Comparison of ENCODE assay signal across 20 cellular contexts in the genomic region with DNA sequence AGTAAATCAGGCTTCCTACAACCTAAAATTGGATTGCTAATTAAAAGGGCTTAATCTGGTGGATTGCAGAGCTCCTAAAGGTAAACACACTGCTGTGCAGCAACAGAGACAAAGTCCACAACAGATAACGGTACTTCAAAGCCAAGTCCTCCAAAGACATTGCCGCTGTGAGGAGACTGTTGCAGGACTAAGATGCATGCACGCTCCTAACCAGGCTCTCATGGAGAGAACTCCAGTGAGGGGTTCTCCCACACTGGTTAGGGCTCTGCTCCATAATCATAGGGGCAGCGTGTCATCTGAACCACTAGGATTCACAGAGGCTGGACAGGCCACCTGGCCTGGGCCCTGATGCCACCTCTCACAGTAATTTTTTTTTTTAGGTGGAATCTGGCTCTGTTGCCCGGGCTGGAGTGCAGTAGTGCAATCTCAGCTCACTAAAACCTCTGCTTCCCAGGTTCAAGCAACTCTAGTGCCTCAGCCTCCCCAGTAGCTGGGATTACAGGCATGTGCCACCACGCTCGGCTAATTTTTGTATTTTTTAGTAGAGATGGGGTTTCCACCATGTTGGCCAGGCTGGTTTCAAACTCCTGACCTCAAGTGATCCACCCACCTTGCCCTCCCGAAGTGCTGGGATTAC. TPM values are rescaled to one million over a fixed set of nuclear protein-coding genes. Genes with fewer than 3 reads are reported as not detected.
DNase-seq lines count a peak whose midpoint lies in the region; ATAC-seq, FAIRE-seq and TF ChIP-seq lines count a peak whose summit lies in the region.
"Had no signal": no experiment of that assay in that cellular context is flagged by ENCODE, and none has a peak within 500 bp of the region (broad histone marks: within the 10 kb centered on the region; RNA-seq: fewer than 3 reads in every experiment).

No MANE protein-coding gene starts in this region.

- H3K4me3 ChIP-seq in BLaER1 treated with 17β-estradiol and CSF1 and Interleukin-3, amounts not matched to agents 10 nM and 100 nM = no peak overlapping the region

- no peak overlapping the region for H3K4me3 Mint-ChIP-seq in T-helper 17 cell
- H3K4me3 Mint-ChIP-seq in neural crest cell = no peak overlapping the region
- H3K4me3 Mint-ChIP-seq: CD8-positive, alpha-beta memory T cell; H9; HFFc6 had no signal

- DNase-seq in T-helper 17 cell (no peak), left lobe of liver (ENCODE audit: low spot score) (peak; percentile 78), neural crest cell (ENCODE audit: low read depth, low spot score) (no peak), RCC 7860 (ENCODE audit: low spot score) (no peak)
- no peak for DNase-seq in activated CD4-positive, alpha-beta T cell treated with anti-CD3 and anti-CD28 coated beads for 48 hours
- DNase-seq: 8988T; C1 segment of cervical spinal cord; CD8-positive, alpha-beta memory T cell; H9; HFFc6; KBM-7; MM.1S; NCI-H1048; NCI-H1417 treated with DMSO at 0.1 percent for 48 hours; NCI-H187 treated with DMSO at 0.1 percent for 48 hours; NCI-H69 had no signal

- peak overlapping the region; percentile 43 for H3K27ac Mint-ChIP-seq in T-helper 17 cell
- H3K27ac Mint-ChIP-seq in neural crest cell (ENCODE audit: unreplicated experiment) = peak overlapping the region; percentile 27
- H3K27ac Mint-ChIP-seq: HFFc6 had no signal

- no peak for TF ChIP-seq CTCF in neural crest cell (conservative IDR thresholded peaks at IDR 0.05)

- no peaks in the 10 kb centered on the region for H3K9me3 Mint-ChIP-seq in neural crest cell
- H3K9me3 Mint-ChIP-seq: CD8-positive, alpha-beta memory T cell; H9; HFFc6 had no signal

- H3K27me3 Mint-ChIP-seq in T-helper 17 cell (no peaks in the 10 kb centered on the region), neural crest cell (ENCODE audit: low read depth) (no peaks in the 10 kb centered on the region)
- H3K27me3 Mint-ChIP-seq: CD8-positive, alpha-beta memory T cell had no signal

- H3K4me2 ChIP-seq in BLaER1 treated with 17β-estradiol and CSF1 and Interleukin-3, amounts not matched to agents 10 nM and 100 nM = peak overlapping the region in 9 of 11 experiments; percentile 3 to 91 (median 8); a peak in 4 of 22 replicates

- H3K36me3 Mint-ChIP-seq in T-helper 17 cell (ENCODE audit: low read depth) = no peaks in the 10 kb centered on the region
- H3K36me3 Mint-ChIP-seq in neural crest cell (ENCODE audit: low read depth) = no peaks in the 10 kb centered on the region

- peaks cover 19 to 46% (median 31%) of the 10 kb centered on the region in 11 experiments; a peak in 19 of 22 replicates for H3K36me3 ChIP-seq in BLaER1 treated with 17β-estradiol and CSF1 and Interleukin-3, amounts not matched to agents 10 nM and 100 nM

- H3K9me3 ChIP-seq in BLaER1 treated with 17β-estradiol and CSF1 and Interleukin-3, amounts not matched to agents 10 nM and 100 nM (replicated peaks in 1 of 11) = no peaks in the 10 kb centered on the region
- H3K9me3 ChIP-seq in T-helper 17 cell (ENCODE audit: control insufficient read depth, low read length, poor library complexity, severe bottlenecking) = no peaks in the 10 kb centered on the region

- no peak for ATAC-seq in T-helper 17 cell
- peak; percentile 89 for ATAC-seq in left lobe of liver
- ATAC-seq in activated CD4-positive, CD25-positive, alpha-beta regulatory T cell treated with anti-CD3 and anti-CD28 coated beads, Interleukin-2, amount 50 U/mL, for 24 hours = no peak
- ATAC-seq: SK-N-SH treated with all-trans-retinoic acid at 6 μM for 48 hours had no signal

- peaks cover 0 to 99% (median 58%) of the 10 kb centered on the region in 11 experiments; a peak in 16 of 22 replicates for H4K20me1 ChIP-seq in BLaER1 treated with 17β-estradiol and CSF1 and Interleukin-3, amounts not matched to agents 10 nM and 100 nM

- H3K4me1 Mint-ChIP-seq in T-helper 17 cell (peaks cover 17% of the 10 kb centered on the region), neural crest cell (peaks cover 41% of the 10 kb centered on the region)

- peaks cover 49 to 96% (median 85%) of the 10 kb centered on the region in 10 experiments for H3K4me1 ChIP-seq in BLaER1 treated with 17β-estradiol and CSF1 and Interleukin-3, amounts not matched to agents 10 nM and 100 nM

- H3K9ac ChIP-seq in BLaER1 treated with 17β-estradiol and CSF1 and Interleukin-3, amounts not matched to agents 10 nM and 100 nM = no peak overlapping the region

- H3K27me3 ChIP-seq in BLaER1 treated with 17β-estradiol and CSF1 and Interleukin-3, amounts not matched to agents 10 nM and 100 nM = no peaks in the 10 kb centered on the region

- FAIRE-seq in RCC 7860 (lab: Jason Lieb, UNC) = no peak
- FAIRE-seq: G401.6 had no signal

- H3K27ac ChIP-seq in BLaER1 treated with 17β-estradiol and CSF1 and Interleukin-3, amounts not matched to agents 10 nM and 100 nM = peak overlapping the region in 7 of 11 experiments; percentile 10 to 58 (median 28); a peak in 9 of 22 replicates

RNA-seq across cellular contexts. Expression of gene ARFGAP3, which starts 56.9 kb away (rescaled TPM):
- 10 to 100 TPM; 32.1 to 39.7 TPM for total RNA-seq in T-helper 17 cell
- 20.2 TPM for total RNA-seq in left lobe of liver
- total RNA-seq in neural crest cell = 28.4 and 29.9 TPM in 2 replicates
